In genomic region chr6:137768935-137769334, GRCh38 we compare ENCODE assay signal across 1 cellular context.
TF ChIP-seq lines count a peak whose summit lies in the region.

No MANE protein-coding gene starts in this region.

TF ChIP-seq in GM12891, 5 proteins besides CTCF, POLR2A, EP300 and RAD21:
- TF ChIP-seq POLR2AphosphoS5 (IDR thresholded peaks at IDR 0.05; ENCODE audit: low read depth, low read length) (no peak), PAX5 (IDR thresholded peaks at IDR 0.05; ENCODE audit: insufficient read depth, low read length, severe bottlenecking) (no peak), SPI1 (IDR thresholded peaks at IDR 0.05; ENCODE audit: low read depth, low read length) (no peak), TAF1 (IDR thresholded peaks at IDR 0.05; ENCODE audit: low read depth, low read length) (no peak)
TF ChIP-seq in GM12891: peak in this region for 0.
